ENCODE assay signal across 28 cellular contexts in genomic region chr15:88438181-88438580, GRCh38.
"Had no signal": no experiment of that assay in that cellular context is flagged by ENCODE, and none has a peak within 500 bp of the region (broad histone marks: within the 10 kb centered on the region; RNA-seq: fewer than 3 reads in every experiment).

No MANE protein-coding gene starts in this region.

- H3K27ac Mint-ChIP-seq: activated CD4-positive, alpha-beta memory T cell treated with anti-CD3 and anti-CD28 coated beads, Interleukin-2, amount 10 ng/mL, durations not matched to agents 7 days and 5 days; activated CD4-positive, alpha-beta T cell treated with anti-CD3 and anti-CD28 coated beads, Interleukin-2, amount 10 ng/mL, durations not matched to agents 7 days and 5 days; activated naive CD4-positive, alpha-beta T cell treated with anti-CD3 and anti-CD28 coated beads, Interleukin-2, amount 10 ng/mL, durations not matched to agents 7 days and 5 days; activated naive CD8-positive, alpha-beta T cell treated with anti-CD3 and anti-CD28 coated beads, Interleukin-2, amount 10 ng/mL, durations not matched to agents 7 days and 5 days; activated T-cell treated with anti-CD3 and anti-CD28 coated beads, Interleukin-2, amount 50 U/mL, for 24 hours; activated T-cell treated with anti-CD3 and anti-CD28 coated beads, Interleukin-2, amount 50 U/mL, for 72 hours; brain; WTC11 had no signal

- H3K4me1 ChIP-seq: ascending aorta, breast epithelium, colonic mucosa, heart left ventricle had no signal

- H3K27me3 ChIP-seq: breast epithelium had no signal

- H3K27ac ChIP-seq: ascending aorta, breast epithelium, cardiac muscle cell, colonic mucosa, epithelial cell of prostate, heart left ventricle, VCaP had no signal

- ATAC-seq: heart left ventricle, WTC11 had no signal

- H3K4me3 ChIP-seq: ascending aorta, breast epithelium, cardiac muscle cell, colonic mucosa, heart left ventricle had no signal

- H3K4me1 Mint-ChIP-seq: activated CD4-positive, alpha-beta T cell treated with anti-CD3 and anti-CD28 coated beads, Interleukin-2, amount 10 ng/mL, durations not matched to agents 7 days and 5 days; activated naive CD4-positive, alpha-beta T cell treated with anti-CD3 and anti-CD28 coated beads, Interleukin-2, amount 10 ng/mL, durations not matched to agents 7 days and 5 days; activated naive CD8-positive, alpha-beta T cell treated with anti-CD3 and anti-CD28 coated beads, Interleukin-2, amount 10 ng/mL, durations not matched to agents 7 days and 5 days had no signal

- H3K36me3 Mint-ChIP-seq: activated naive CD4-positive, alpha-beta T cell treated with anti-CD3 and anti-CD28 coated beads, Interleukin-2, amount 10 ng/mL, durations not matched to agents 7 days and 5 days; activated naive CD8-positive, alpha-beta T cell treated with anti-CD3 and anti-CD28 coated beads, Interleukin-2, amount 10 ng/mL, durations not matched to agents 7 days and 5 days; brain had no signal

- H3K4me3 Mint-ChIP-seq: activated CD4-positive, alpha-beta memory T cell treated with anti-CD3 and anti-CD28 coated beads, Interleukin-2, amount 10 ng/mL, durations not matched to agents 7 days and 5 days; activated CD4-positive, alpha-beta T cell treated with anti-CD3 and anti-CD28 coated beads, Interleukin-2, amount 10 ng/mL, durations not matched to agents 7 days and 5 days; activated naive CD4-positive, alpha-beta T cell treated with anti-CD3 and anti-CD28 coated beads, Interleukin-2, amount 10 ng/mL, durations not matched to agents 7 days and 5 days; activated naive CD8-positive, alpha-beta T cell treated with anti-CD3 and anti-CD28 coated beads, Interleukin-2, amount 10 ng/mL, durations not matched to agents 7 days and 5 days; activated T-cell treated with anti-CD3 and anti-CD28 coated beads, Interleukin-2, amount 50 U/mL, for 24 hours; activated T-cell treated with anti-CD3 and anti-CD28 coated beads, Interleukin-2, amount 50 U/mL, for 72 hours; brain; WTC11 had no signal

- DNase-seq: activated CD4-positive, alpha-beta memory T cell treated with anti-CD3 and anti-CD28 coated beads, Interleukin-2, amount 10 ng/mL, durations not matched to agents 7 days and 5 days; activated CD4-positive, alpha-beta T cell treated with anti-CD3 and anti-CD28 coated beads for 1 hour; activated CD4-positive, alpha-beta T cell treated with anti-CD3 and anti-CD28 coated beads for 4 hours; activated CD4-positive, alpha-beta T cell treated with anti-CD3 and anti-CD28 coated beads, Interleukin-2, amount 10 ng/mL, durations not matched to agents 7 days and 5 days; activated CD4-positive, alpha-beta T cell treated with anti-CD3 and anti-CD28 coated beads, Interleukin-2, amount 50 U/mL, for 4 hours; activated CD8-positive, alpha-beta memory T cell treated with anti-CD3 and anti-CD28 coated beads, Interleukin-2, amount 50 U/mL, for 48 hours; activated gamma-delta T cell; activated naive CD4-positive, alpha-beta T cell; activated naive CD4-positive, alpha-beta T cell treated with anti-CD3 and anti-CD28 coated beads, Interleukin-2, amount 10 ng/mL, durations not matched to agents 7 days and 5 days; activated naive CD8-positive, alpha-beta T cell treated with anti-CD3 and anti-CD28 coated beads, Interleukin-2, amount 10 ng/mL, durations not matched to agents 7 days and 5 days; activated T-cell treated with anti-CD3 and anti-CD28 coated beads for 4 hours; activated T-cell treated with anti-CD3 and anti-CD28 coated beads, Interleukin-2, amount 50 U/mL, for 24 hours; activated T-cell treated with anti-CD3 and anti-CD28 coated beads, Interleukin-2, amount 50 U/mL, for 72 hours; central memory CD4-positive, alpha-beta T cell; cerebellar nuclear complex; colonic mucosa; effector CD8-positive, alpha-beta T cell; foreskin fibroblast; glutamatergic neuron; heart left ventricle; T-helper 2 cell had no signal

- H3K9me3 ChIP-seq: colonic mucosa had no signal

- H3K36me3 ChIP-seq: ascending aorta, breast epithelium, cardiac muscle cell, colonic mucosa, heart left ventricle had no signal

- H3K9me3 Mint-ChIP-seq: activated CD4-positive, alpha-beta memory T cell treated with anti-CD3 and anti-CD28 coated beads, Interleukin-2, amount 10 ng/mL, durations not matched to agents 7 days and 5 days; activated CD4-positive, alpha-beta T cell treated with anti-CD3 and anti-CD28 coated beads, Interleukin-2, amount 10 ng/mL, durations not matched to agents 7 days and 5 days; activated naive CD4-positive, alpha-beta T cell treated with anti-CD3 and anti-CD28 coated beads, Interleukin-2, amount 10 ng/mL, durations not matched to agents 7 days and 5 days; activated naive CD8-positive, alpha-beta T cell treated with anti-CD3 and anti-CD28 coated beads, Interleukin-2, amount 10 ng/mL, durations not matched to agents 7 days and 5 days had no signal
